Comparison of ENCODE assay signal across 19 cellular contexts in the genomic region with DNA sequence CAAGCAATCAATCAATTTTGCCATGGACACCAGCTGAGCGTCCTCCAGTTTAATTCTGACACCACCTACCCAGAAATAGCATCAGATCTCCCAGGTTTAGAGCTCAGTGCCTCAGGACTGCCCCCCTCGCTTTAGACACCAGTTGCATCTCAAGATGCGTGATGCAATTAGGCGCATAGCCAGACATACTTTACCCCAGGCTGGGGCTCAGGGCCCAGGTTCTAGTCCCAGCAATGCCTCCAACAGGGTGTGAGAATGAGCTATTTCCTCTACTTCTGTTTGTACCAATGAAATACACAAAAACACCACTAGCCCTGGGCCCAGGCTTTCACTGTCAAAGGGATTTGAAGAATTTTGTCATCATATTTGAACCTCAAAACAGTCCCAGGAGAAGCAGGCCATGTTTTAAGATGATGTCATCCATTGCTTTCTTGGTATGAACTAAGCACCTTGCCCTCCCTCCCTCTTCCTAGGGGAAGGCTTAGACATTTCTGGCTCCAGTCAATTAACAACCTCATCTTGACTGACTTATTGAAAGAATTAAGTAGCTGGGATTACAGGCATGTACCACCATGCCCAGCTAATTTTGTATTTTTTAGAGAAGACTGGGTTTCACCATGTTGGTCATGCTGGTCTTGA.
DNase-seq lines count a peak whose midpoint lies in the region; ATAC-seq and TF ChIP-seq lines count a peak whose summit lies in the region.
"Had no signal": no experiment of that assay in that cellular context is flagged by ENCODE, and none has a peak within 500 bp of the region (broad histone marks: within the 10 kb centered on the region; RNA-seq: fewer than 3 reads in every experiment).

No MANE protein-coding gene starts in this region.

- no peaks in the 10 kb centered on the region for H3K9me3 ChIP-seq in HEK293 (ENCODE audit: control insufficient read depth, insufficient read depth, low read depth, low read length)
- H3K9me3 ChIP-seq in T-helper 17 cell (ENCODE audit: control insufficient read depth, low read length, poor library complexity, severe bottlenecking) = no peaks in the 10 kb centered on the region
- no peaks in the 10 kb centered on the region for H3K9me3 ChIP-seq in gastroesophageal sphincter
- no peaks in the 10 kb centered on the region for H3K9me3 ChIP-seq in sigmoid colon
- H3K9me3 ChIP-seq: HAP-1, MG63 had no signal

- WGBS in gastroesophageal sphincter (ENCODE audit: low coverage in 1 of 2), 2 donors = 33 to 80% methylated on average over 1 of the region's 4 CpGs
- WGBS in sigmoid colon, 2 donors = 84 to 87% methylated on average over 4 of the region's 4 CpGs

- CTCF ChIA-PET in HEK293 (lab: Yijun Ruan, JAX) = interaction anchor here (0.7 to 7.0 kb wide), 3 partner anchors 20 to 163 kb away, joined by 5 to 39 read pairs (median 28); no protein-coding TSS in a partner anchor

- TF ChIP-seq EP300 in gastroesophageal sphincter (IDR thresholded peaks at IDR 0.05) (no peak), sigmoid colon (IDR thresholded peaks at IDR 0.05) (no peak)

- POLR2A ChIA-PET in HEK293 (lab: Yijun Ruan, JAX) = no interaction called here

- H3K27ac Mint-ChIP-seq in T-helper 17 cell = peak overlapping the region; percentile 27
- H3K27ac Mint-ChIP-seq: CD14-positive monocyte, IgD-negative memory B cell had no signal

- DNase-seq in T-helper 17 cell = no peak
- peak; percentile 32 for DNase-seq in sigmoid colon
- DNase-seq in A172 (ENCODE audit: low spot score) = no peak
- no peak for DNase-seq in AG08396 (ENCODE audit: low spot score)
- no peak for DNase-seq in central memory CD4-positive, alpha-beta T cell
- DNase-seq: Kasumi-1, MG63, NCI-H1048, NCI-H1436, NCI-H1930, NCI-H226, NCI-H526, PC-3 had no signal

- no peaks in the 10 kb centered on the region for H3K36me3 ChIP-seq in HEK293 (ENCODE audit: control insufficient read depth in 2 of 2, insufficient read depth in 1 of 2, low read length in 2 of 2)
- H3K36me3 ChIP-seq in gastroesophageal sphincter = no peaks in the 10 kb centered on the region
- no peaks in the 10 kb centered on the region for H3K36me3 ChIP-seq in sigmoid colon
- H3K36me3 ChIP-seq: HAP-1, MG63 had no signal

- TF ChIP-seq POLR2A in gastroesophageal sphincter (IDR thresholded peaks at IDR 0.05) (no peak), sigmoid colon (IDR thresholded peaks at IDR 0.05) (no peak)

- no peak overlapping the region for H3K4me3 Mint-ChIP-seq in T-helper 17 cell
- H3K4me3 Mint-ChIP-seq: IgD-negative memory B cell had no signal

- H3K27ac ChIP-seq in HEK293 (ENCODE audit: extremely low read depth, low read depth, low read length) (no peak overlapping the region), gastroesophageal sphincter (peak overlapping the region in 3 of 4 donors; percentile 10 to 31 (median 12)), sigmoid colon (peak overlapping the region in 1 of 4 donors; percentile 35)
- H3K27ac ChIP-seq: RWPE1 had no signal

- H3K27me3 ChIP-seq in gastroesophageal sphincter = no peaks in the 10 kb centered on the region
- H3K27me3 ChIP-seq in sigmoid colon = no peaks in the 10 kb centered on the region
- H3K27me3 ChIP-seq: MG63 had no signal

- ATAC-seq in T-helper 17 cell = no peak
- no peak for ATAC-seq in gastroesophageal sphincter

- intact Hi-C loops in sigmoid colon (cut with DNase I) = no loop called here

- H3K4me1 ChIP-seq in HEK293 (ENCODE audit: control insufficient read depth, insufficient read depth, low read length) (no peaks in the 10 kb centered on the region), gastroesophageal sphincter (no peaks in the 10 kb centered on the region), sigmoid colon (no peaks in the 10 kb centered on the region)
- H3K4me1 ChIP-seq: HAP-1 had no signal

- H3K36me3 Mint-ChIP-seq in T-helper 17 cell (ENCODE audit: low read depth) = no peaks in the 10 kb centered on the region
- H3K36me3 Mint-ChIP-seq: CD14-positive monocyte, IgD-negative memory B cell had no signal

- H3K4me3 ChIP-seq in HEK293 (ENCODE audit: low read depth, low read length) (no peak overlapping the region), gastroesophageal sphincter (no peak overlapping the region), sigmoid colon (no peak overlapping the region)
- H3K4me3 ChIP-seq: HAP-1, MG63 had no signal

- no peaks in the 10 kb centered on the region for H3K4me1 Mint-ChIP-seq in T-helper 17 cell
- H3K4me1 Mint-ChIP-seq: CD14-positive monocyte, IgD-negative memory B cell had no signal

- H3K27me3 Mint-ChIP-seq in T-helper 17 cell = peaks cover 10% of the 10 kb centered on the region
- H3K27me3 Mint-ChIP-seq: IgD-negative memory B cell had no signal

- TF ChIP-seq CTCF in HEK293 (tag by site-specific recombination; IDR thresholded peaks at IDR 0.05) = no peak
- no peak for TF ChIP-seq CTCF in gastroesophageal sphincter (IDR thresholded peaks at IDR 0.05)
- no peak for TF ChIP-seq CTCF in sigmoid colon (IDR thresholded peaks at IDR 0.05)

TF ChIP-seq in HEK293, 187 proteins besides CTCF, POLR2A, EP300 and RAD21:
- TF ChIP-seq, protein P1, sequence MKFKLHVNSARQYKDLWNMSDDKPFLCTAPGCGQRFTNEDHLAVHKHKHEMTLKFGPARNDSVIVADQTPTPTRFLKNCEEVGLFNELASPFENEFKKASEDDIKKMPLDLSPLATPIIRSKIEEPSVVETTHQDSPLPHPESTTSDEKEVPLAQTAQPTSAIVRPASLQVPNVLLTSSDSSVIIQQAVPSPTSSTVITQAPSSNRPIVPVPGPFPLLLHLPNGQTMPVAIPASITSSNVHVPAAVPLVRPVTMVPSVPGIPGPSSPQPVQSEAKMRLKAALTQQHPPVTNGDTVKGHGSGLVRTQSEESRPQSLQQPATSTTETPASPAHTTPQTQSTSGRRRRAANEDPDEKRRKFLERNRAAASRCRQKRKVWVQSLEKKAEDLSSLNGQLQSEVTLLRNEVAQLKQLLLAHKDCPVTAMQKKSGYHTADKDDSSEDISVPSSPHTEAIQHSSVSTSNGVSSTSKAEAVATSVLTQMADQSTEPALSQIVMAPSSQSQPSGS (tag by site-specific recombination; IDR thresholded peaks at IDR 0.05; ENCODE audit: low read depth) = peak; percentile 61; the same call in 1 of the 2 replicates
- TF ChIP-seq ZNF488 (tag by site-specific recombination; IDR thresholded peaks at IDR 0.05) (no peak), ZNF791 (tag by site-specific recombination; IDR thresholded peaks at IDR 0.05) (no peak), ZNF23 (tag by site-specific recombination; IDR thresholded peaks at IDR 0.05; ENCODE audit: borderline replicate concordance) (no peak), ZNF16 (tag by site-specific recombination; IDR thresholded peaks at IDR 0.05; ENCODE audit: low read depth) (no peak), ZNF544 (tag by site-specific recombination; IDR thresholded peaks at IDR 0.05) (no peak), ZNF24 (tag by site-specific recombination; IDR thresholded peaks at IDR 0.05) (no peak), SCRT2 (tag by site-specific recombination; IDR thresholded peaks at IDR 0.05) (peak; percentile 58; the same call in 1 of the 2 replicates), ZSCAN16 (tag by site-specific recombination; IDR thresholded peaks at IDR 0.05) (no peak)
